Comparison of ENCODE assay signal across 8 cellular contexts in genomic region chr12:104219908-104220404, GRCh38. TPM values are rescaled to one million over a fixed set of nuclear protein-coding genes. Genes with fewer than 3 reads are reported as not detected.
DNase-seq lines count a peak whose midpoint lies in the region; ATAC-seq and TF ChIP-seq lines count a peak whose summit lies in the region.

No MANE protein-coding gene starts in this region.

- TF ChIP-seq CTCF in gastrocnemius medialis (IDR thresholded peaks at IDR 0.05 in 4 of 5, conservative IDR thresholded peaks at IDR 0.05 in 1 of 5) = no peak

- ATAC-seq in gastrocnemius medialis = peak in 1 of 2 donors; percentile 28
- no peak for ATAC-seq in GM19397 (IDR thresholded peaks at IDR 0.05; ENCODE audit: unreplicated experiment)

- no peaks in the 10 kb centered on the region for H3K36me3 ChIP-seq in gastrocnemius medialis

- in situ Hi-C loops in gastrocnemius medialis (cut with MboI; ENCODE audit: low sequenced_read_pairs in 4 of 4) = loop anchor here (10.0 to 25.0 kb wide), 4 partner anchors 65 to 1167 kb away; partner anchors contain the start of gene EID3 (in 1 of the 4)

- intact Hi-C loops in gastrocnemius medialis (cut with DNase I; ENCODE audit: low total_unique reads) = loop anchor here (1.0 to 5.0 kb wide), 2 partner anchors 37 to 65 kb away; no protein-coding TSS in a partner anchor

- no peak overlapping the region for H3K4me3 ChIP-seq in gastrocnemius medialis

- peak overlapping the region; percentile 56 to 72 (median 66) for H3K27ac ChIP-seq in gastrocnemius medialis

- H3K9me3 ChIP-seq in gastrocnemius medialis = no peaks in the 10 kb centered on the region

- DNase-seq in GDM1 (lab: John Stamatoyannopoulos, UW) (peak; percentile 2), NOMO-1 (lab: John Stamatoyannopoulos, UW; ENCODE audit: unreplicated experiment in 2 of 2) (peak; percentile 3 to 56), fibroblast of gingiva (ENCODE audit: low read depth) (peak; percentile 56), gastrocnemius medialis (no peak), OCI-M2 (lab: John Stamatoyannopoulos, UW; ENCODE audit: unreplicated experiment) (no peak), NCI-H187 (lab: John Stamatoyannopoulos, UW) (no peak)
- DNase-seq in activated CD8-positive, alpha-beta memory T cell treated with anti-CD3 and anti-CD28 coated beads, Interleukin-2, amount 50 U/mL, for 4 hours = peak; percentile 39

- peaks cover 10 to 16% of the 10 kb centered on the region in 2 donors for H3K4me1 ChIP-seq in gastrocnemius medialis

- H3K27me3 ChIP-seq in gastrocnemius medialis = no peaks in the 10 kb centered on the region

- TF ChIP-seq POLR2A in gastrocnemius medialis (IDR thresholded peaks at IDR 0.05) = no peak

RNA-seq across cellular contexts. Expression of gene TXNRD1, which starts 4.4 kb away (rescaled TPM):
- 100 to 1,000 TPM in 3 of 4 donors, 10 to 100 TPM in 1; 96.6 to 139 (median 118) TPM for total RNA-seq in gastrocnemius medialis

Comparison
In these comparisons a context has a peak if more than half of its experiments do, and no peak if none do; other contexts are left out.
1. DNase-seq: peak in GDM1 (single experiment), NOMO-1 (2 of 2), activated CD8-positive, alpha-beta memory T cell treated with anti-CD3 and anti-CD28 coated beads, Interleukin-2, amount 50 U/mL, for 4 hours (single experiment) and fibroblast of gingiva (single experiment); none in gastrocnemius medialis (0 of 2), OCI-M2 (single experiment) and NCI-H187 (0 of 2).